ENCODE assay signal across 1 cellular context in the genomic region with DNA sequence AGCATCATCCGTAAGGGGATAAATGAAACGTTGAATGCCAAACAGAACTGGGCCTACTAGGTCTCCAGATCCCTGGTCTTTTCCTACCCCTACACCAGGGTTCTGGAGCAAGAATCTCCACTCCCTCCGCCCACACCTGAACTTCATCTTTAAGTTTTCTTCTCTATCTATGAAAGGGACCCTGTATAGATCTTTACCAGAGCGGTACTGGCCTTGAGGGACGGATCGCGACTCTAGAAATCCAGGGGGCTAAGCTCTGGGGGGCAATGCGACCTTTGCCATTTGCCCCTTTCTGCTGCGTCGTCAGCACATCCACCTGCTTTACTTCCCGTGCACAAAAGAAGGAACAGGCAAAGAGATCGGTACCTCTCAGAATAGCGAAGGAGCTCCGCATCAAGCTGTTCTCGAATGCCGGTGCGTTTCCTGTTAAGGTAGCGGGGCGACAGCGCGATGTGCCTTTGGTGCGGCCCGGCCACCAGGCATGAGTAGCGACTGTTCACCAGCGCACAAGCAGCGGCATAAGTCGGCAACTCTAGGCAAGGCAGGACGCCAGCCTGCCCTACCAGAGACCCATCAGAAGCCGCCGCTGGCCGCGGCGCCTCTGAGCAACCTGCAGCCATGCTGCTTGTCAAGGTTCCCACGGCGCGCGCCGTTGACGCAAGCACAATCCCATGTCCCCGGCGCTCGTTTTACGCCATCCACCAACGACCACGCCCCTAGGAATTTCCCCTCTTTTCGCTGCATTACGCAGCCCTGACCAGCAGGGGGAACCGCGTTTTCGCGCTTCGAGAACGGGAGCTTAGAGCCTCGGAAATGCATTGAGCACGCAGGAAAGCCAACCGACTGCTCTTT.
TF ChIP-seq lines count a peak whose summit lies in the region.

A gene with protein sequence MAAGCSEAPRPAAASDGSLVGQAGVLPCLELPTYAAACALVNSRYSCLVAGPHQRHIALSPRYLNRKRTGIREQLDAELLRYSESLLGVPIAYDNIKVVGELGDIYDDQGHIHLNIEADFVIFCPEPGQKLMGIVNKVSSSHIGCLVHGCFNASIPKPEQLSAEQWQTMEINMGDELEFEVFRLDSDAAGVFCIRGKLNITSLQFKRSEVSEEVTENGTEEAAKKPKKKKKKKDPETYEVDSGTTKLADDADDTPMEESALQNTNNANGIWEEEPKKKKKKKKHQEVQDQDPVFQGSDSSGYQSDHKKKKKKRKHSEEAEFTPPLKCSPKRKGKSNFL (minus strand): TSS at position 641 of the 852 bp plus-strand sequence. CDS start 21 bp downstream, at position 620.

TF ChIP-seq in HepG2, 621 proteins besides CTCF, POLR2A, EP300 and RAD21 (continued from another document and continues in another):
- TF ChIP-seq CSRNP1 (CRISPR knock-in tag; IDR thresholded peaks at IDR 0.05) (0 out of 2 replicates have a peak, but pooled peaks have one; percentile 35), KAT8 (CRISPR knock-in tag; IDR thresholded peaks at IDR 0.05) (peak; percentile 97), ZFAT (CRISPR knock-in tag; conservative IDR thresholded peaks at IDR 0.05) (0 out of 2 replicates have a peak, but pooled peaks have one; percentile 24), ELF4 (CRISPR knock-in tag; IDR thresholded peaks at IDR 0.05; ENCODE audit: borderline replicate concordance) (no peak), ZNF562 (CRISPR knock-in tag; IDR thresholded peaks at IDR 0.05; ENCODE audit: borderline replicate concordance) (0 out of 2 replicates have a peak, but pooled peaks have one; percentile 37), REL (CRISPR knock-in tag; conservative IDR thresholded peaks at IDR 0.05) (peak; percentile 73; the same call in 1 of the 2 replicates), DPF2 (CRISPR knock-in tag; IDR thresholded peaks at IDR 0.05; ENCODE audit: borderline replicate concordance, low read depth) (no peak), NPAS2 (CRISPR knock-in tag; IDR thresholded peaks at IDR 0.05; ENCODE audit: borderline replicate concordance) (no peak), ATF1 (CRISPR knock-in tag; IDR thresholded peaks at IDR 0.05) (peak; percentile 99), ZNF333 (CRISPR knock-in tag; IDR thresholded peaks at IDR 0.05; ENCODE audit: borderline replicate concordance) (no peak; the same call in 1 of the 2 replicates), SMAD1 (CRISPR knock-in tag; IDR thresholded peaks at IDR 0.05; ENCODE audit: borderline replicate concordance, low read depth) (0 out of 2 replicates have a peak, but pooled peaks have one; percentile 25), THAP9 (CRISPR knock-in tag; IDR thresholded peaks at IDR 0.05; ENCODE audit: borderline replicate concordance) (peak; percentile 84; the same call in 1 of the 2 replicates), SPEN (CRISPR knock-in tag; IDR thresholded peaks at IDR 0.05; ENCODE audit: low read depth) (peak; percentile 99), PAXIP1 (CRISPR knock-in tag; conservative IDR thresholded peaks at IDR 0.05) (no peak; the same call in 1 of the 2 replicates), IRX3 (CRISPR knock-in tag; IDR thresholded peaks at IDR 0.05; ENCODE audit: borderline replicate concordance, low read depth) (no peak), MAFF (IDR thresholded peaks at IDR 0.05; ENCODE audit: low read depth, low read length) (0 out of 2 replicates have a peak, but pooled peaks have one; percentile 11), TARDBP (CRISPR knock-in tag; IDR thresholded peaks at IDR 0.05) (peak; percentile 57; the same call in 1 of the 2 replicates), U2AF2 (IDR thresholded peaks at IDR 0.05; ENCODE audit: low read depth, low read length) (0 out of 2 replicates have a peak, but pooled peaks have one; percentile 60), WIZ (CRISPR knock-in tag; IDR thresholded peaks at IDR 0.05) (0 out of 2 replicates have a peak, but pooled peaks have one; percentile 59), CENPX (CRISPR knock-in tag; IDR thresholded peaks at IDR 0.05) (no peak), ZHX1 (CRISPR knock-in tag; IDR thresholded peaks at IDR 0.05; ENCODE audit: low read depth) (peak; percentile 60; the same call in 1 of the 2 replicates), SRSF1 (optimal IDR thresholded peaks at IDR 0.05; ENCODE audit: low read depth, low read length) (peak; percentile 56), ZNF720 (CRISPR knock-in tag; IDR thresholded peaks at IDR 0.05) (no peak), XBP1 (CRISPR knock-in tag; IDR thresholded peaks at IDR 0.05) (no peak), REPIN1 (CRISPR knock-in tag; IDR thresholded peaks at IDR 0.05; ENCODE audit: borderline replicate concordance, low read depth) (peak; percentile 87; the same call in 1 of the 2 replicates), PPARG (CRISPR knock-in tag; conservative IDR thresholded peaks at IDR 0.05) (peak; percentile 23; the same call in 1 of the 2 replicates), ZNF7 (CRISPR knock-in tag; IDR thresholded peaks at IDR 0.05) (no peak), NKX3-1 (CRISPR knock-in tag; IDR thresholded peaks at IDR 0.05) (peak; percentile 53; the same call in 1 of the 2 replicates), ZNF691 (CRISPR knock-in tag; IDR thresholded peaks at IDR 0.05; ENCODE audit: borderline replicate concordance, low read depth) (peak; percentile 75; the same call in 1 of the 2 replicates), THYN1 (CRISPR knock-in tag; IDR thresholded peaks at IDR 0.05; ENCODE audit: borderline replicate concordance, low read depth) (no peak), SP1 (IDR thresholded peaks at IDR 0.05) (no peak), SP1 (CRISPR knock-in tag; IDR thresholded peaks at IDR 0.05) (peak; percentile 80)
- TF ChIP-seq, protein P1, sequence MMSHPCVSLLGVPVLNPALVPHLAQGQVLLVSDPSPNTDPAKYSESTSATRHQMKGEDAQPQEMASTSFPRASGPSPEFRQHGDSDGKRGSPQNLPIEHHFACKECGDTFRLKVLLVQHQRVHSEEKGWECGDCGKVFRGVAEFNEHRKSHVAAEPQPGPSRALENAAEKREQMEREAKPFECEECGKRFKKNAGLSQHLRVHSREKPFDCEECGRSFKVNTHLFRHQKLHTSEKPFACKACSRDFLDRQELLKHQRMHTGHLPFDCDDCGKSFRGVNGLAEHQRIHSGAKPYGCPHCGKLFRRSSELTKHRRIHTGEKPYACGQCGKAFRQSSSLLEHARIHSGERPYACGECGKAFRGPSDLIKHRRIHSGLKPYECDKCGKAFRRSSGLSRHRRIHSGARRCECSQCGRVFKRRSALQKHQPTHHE (CRISPR knock-in tag; IDR thresholded peaks at IDR 0.05; ENCODE audit: borderline replicate concordance): no peak
- TF ChIP-seq, protein P2, sequence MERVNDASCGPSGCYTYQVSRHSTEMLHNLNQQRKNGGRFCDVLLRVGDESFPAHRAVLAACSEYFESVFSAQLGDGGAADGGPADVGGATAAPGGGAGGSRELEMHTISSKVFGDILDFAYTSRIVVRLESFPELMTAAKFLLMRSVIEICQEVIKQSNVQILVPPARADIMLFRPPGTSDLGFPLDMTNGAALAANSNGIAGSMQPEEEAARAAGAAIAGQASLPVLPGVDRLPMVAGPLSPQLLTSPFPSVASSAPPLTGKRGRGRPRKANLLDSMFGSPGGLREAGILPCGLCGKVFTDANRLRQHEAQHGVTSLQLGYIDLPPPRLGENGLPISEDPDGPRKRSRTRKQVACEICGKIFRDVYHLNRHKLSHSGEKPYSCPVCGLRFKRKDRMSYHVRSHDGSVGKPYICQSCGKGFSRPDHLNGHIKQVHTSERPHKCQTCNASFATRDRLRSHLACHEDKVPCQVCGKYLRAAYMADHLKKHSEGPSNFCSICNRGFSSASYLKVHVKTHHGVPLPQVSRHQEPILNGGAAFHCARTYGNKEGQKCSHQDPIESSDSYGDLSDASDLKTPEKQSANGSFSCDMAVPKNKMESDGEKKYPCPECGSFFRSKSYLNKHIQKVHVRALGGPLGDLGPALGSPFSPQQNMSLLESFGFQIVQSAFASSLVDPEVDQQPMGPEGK (CRISPR knock-in tag; IDR thresholded peaks at IDR 0.05): peak; percentile 7; the same call in 1 of the 2 replicates
